Comparison of ENCODE assay signal across 1 cellular context in genomic region chr18:30016179-30016578, GRCh38.
TF ChIP-seq lines count a peak whose summit lies in the region.

No MANE protein-coding gene starts in this region.

TF ChIP-seq in GM23338, 12 proteins besides CTCF, POLR2A, EP300 and RAD21 (continued from another document):
- TF ChIP-seq REST (IDR thresholded peaks at IDR 0.05; ENCODE audit: unreplicated experiment) = no peak
